ENCODE assay signal across 9 cellular contexts in the genomic region with DNA sequence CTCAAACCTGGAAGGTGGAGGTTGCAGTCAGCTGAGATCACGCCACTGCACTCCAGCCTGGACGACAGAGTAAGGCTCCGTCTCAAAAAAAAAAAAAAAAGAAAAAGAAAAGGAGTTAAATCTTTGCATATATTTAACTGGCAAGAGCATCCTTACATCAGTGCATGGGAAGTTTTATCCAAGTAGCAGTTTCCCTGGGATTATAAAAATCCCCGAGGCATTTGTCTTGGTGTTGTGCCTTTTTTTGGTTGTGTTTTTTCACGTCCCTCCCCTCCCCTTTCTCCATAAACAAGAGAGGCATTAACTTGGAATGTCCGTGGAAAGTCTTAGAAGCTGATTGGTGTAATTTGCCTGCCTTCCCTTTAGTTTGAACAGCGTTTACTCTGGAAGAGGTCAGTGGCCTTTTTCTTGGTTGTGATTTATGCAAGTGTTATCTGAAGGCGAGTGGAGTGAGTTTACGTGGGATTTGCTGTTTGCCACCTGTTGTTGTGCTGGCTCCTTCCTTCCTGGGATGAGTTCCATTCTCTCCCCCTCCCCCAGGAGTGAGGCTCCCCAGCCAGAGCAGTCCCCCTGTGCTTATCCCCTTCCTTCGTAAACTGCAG. TPM values are rescaled to one million over a fixed set of nuclear protein-coding genes. Genes with fewer than 3 reads are reported as not detected.
DNase-seq lines count a peak whose midpoint lies in the region; ATAC-seq and TF ChIP-seq lines count a peak whose summit lies in the region.
"Had no signal": no experiment of that assay in that cellular context is flagged by ENCODE, and none has a peak within 500 bp of the region (broad histone marks: within the 10 kb centered on the region; RNA-seq: fewer than 3 reads in every experiment).

No MANE protein-coding gene starts in this region.

- POLR2A ChIA-PET in MCF 10A (lab: Yijun Ruan, JAX): interaction anchor here (19.4 kb wide), 1 partner anchor 33 kb away, joined by 521 read pairs; no protein-coding TSS in a partner anchor

- H3K4me3 Mint-ChIP-seq in MCF 10A (ENCODE audit: unreplicated experiment): no peak overlapping the region

- peaks cover 73% of the 10 kb centered on the region for H3K4me1 ChIP-seq in cardiac muscle cell (ENCODE audit: low read depth)
- peaks cover 32% of the 10 kb centered on the region for H3K4me1 ChIP-seq in mesendoderm (ENCODE audit: control insufficient read depth, low read depth, low read length)
- H3K4me1 ChIP-seq in upper lobe of left lung: peaks cover 96 to 100% (median 99%) of the 10 kb centered on the region in 4 donors

- H3K18ac ChIP-seq in mesendoderm (ENCODE audit: low read length): no peak overlapping the region

- ATAC-seq in Right ventricle myocardium superior (ENCODE audit: poor library complexity) (no peak), upper lobe of left lung (ENCODE audit: low FRiP score in 2 of 2) (no peak), GM21367 (IDR thresholded peaks at IDR 0.05; ENCODE audit: unreplicated experiment) (no peak)

- H2AK5ac ChIP-seq in mesendoderm (ENCODE audit: low read length): no peak overlapping the region

- H3K4me3 ChIP-seq in cardiac muscle cell (no peak overlapping the region), mesendoderm (ENCODE audit: low read length) (no peak overlapping the region), upper lobe of left lung (peak overlapping the region in 1 of 4 donors; percentile 4)

- H3K23ac ChIP-seq in mesendoderm (ENCODE audit: low read length): no peak overlapping the region

- no peak overlapping the region for H2BK15ac ChIP-seq in mesendoderm (replicated peaks; ENCODE audit: low read depth)

- H3K9me3 ChIP-seq in cardiac muscle cell (ENCODE audit: low read depth) (no peaks in the 10 kb centered on the region), upper lobe of left lung (no peaks in the 10 kb centered on the region)

- H3K36me3 Mint-ChIP-seq in MCF 10A (ENCODE audit: insufficient read depth, unreplicated experiment): peaks cover 48% of the 10 kb centered on the region

- intact Hi-C loops in Right ventricle myocardium superior (cut with DNase I) (no loop called here), MCF 10A (cut with micrococcal nuclease) (loop anchor here (5.0 kb wide), 1 partner anchor 198 kb away; no protein-coding TSS in a partner anchor)

- H3K9me3 Mint-ChIP-seq in MCF 10A (ENCODE audit: unreplicated experiment): no peaks in the 10 kb centered on the region

- no peak for TF ChIP-seq EP300 in upper lobe of left lung (IDR thresholded peaks at IDR 0.05)

- H3K27ac ChIP-seq in cardiac muscle cell (peak overlapping the region; percentile 78), mesendoderm (ENCODE audit: low read depth, low read length) (peak overlapping the region; percentile 31), upper lobe of left lung (peak overlapping the region; percentile 94 to 98 (median 97))

- no TSS peak for BruUV-seq in MCF 10A (replicated peaks; lab: Mats Ljungman, UMichigan)

- H3K9ac ChIP-seq in mesendoderm (ENCODE audit: low read length): no peak overlapping the region

- no CpG with 5 or more reads among the region's 10 CpGs for WGBS in mesendoderm (ENCODE audit: extremely low coverage, insufficient coverage, low lambda C conversion rate)
- 29 to 39% methylated on average over 10 of the region's 10 CpGs for WGBS in upper lobe of left lung, 2 donors

- H3K56ac ChIP-seq in mesendoderm (ENCODE audit: low read length): no peak overlapping the region

- peaks cover 97% of the 10 kb centered on the region for H3K79me2 ChIP-seq in mesendoderm (ENCODE audit: control insufficient read depth, insufficient read depth, low read length)

- H3K27me3 Mint-ChIP-seq in MCF 10A (ENCODE audit: insufficient read depth, unreplicated experiment): no peaks in the 10 kb centered on the region

- no peak overlapping the region for H4K5ac ChIP-seq in mesendoderm (ENCODE audit: low read length)

- no peak overlapping the region for H3K4ac ChIP-seq in mesendoderm (ENCODE audit: low read depth, low read length)

- no peaks in the 10 kb centered on the region for H3K36me3 ChIP-seq in cardiac muscle cell
- H3K36me3 ChIP-seq in mesendoderm (ENCODE audit: control insufficient read depth, insufficient read depth, low read length): no peaks in the 10 kb centered on the region
- H3K36me3 ChIP-seq in upper lobe of left lung: peaks cover 0 to 16% (median 0%) of the 10 kb centered on the region in 4 donors

- H3K27me3 ChIP-seq in cardiac muscle cell (no peaks in the 10 kb centered on the region), mesendoderm (ENCODE audit: insufficient read depth, low read length, poor library complexity) (no peaks in the 10 kb centered on the region), upper lobe of left lung (no peaks in the 10 kb centered on the region)

- no peak overlapping the region for H3K4me2 ChIP-seq in mesendoderm (ENCODE audit: low read length)

- TF ChIP-seq CTCF in cardiac muscle cell (IDR thresholded peaks at IDR 0.05; ENCODE audit: low read depth, low read length): no peak
- TF ChIP-seq CTCF in MCF 10A (IDR thresholded peaks at IDR 0.05; ENCODE audit: unreplicated experiment): no peak
- TF ChIP-seq CTCF in upper lobe of left lung (IDR thresholded peaks at IDR 0.05): no peak

- CTCF ChIA-PET in MCF 10A (lab: Yijun Ruan, JAX): interaction anchor here (1.0 kb wide), 2 partner anchors 75 to 276 kb away, joined by 3 to 4 read pairs; partner anchors contain the start of genes MRPS12 and SARS2

- H2BK5ac ChIP-seq in mesendoderm (ENCODE audit: low read length): no peak overlapping the region

- no peak for TF ChIP-seq POLR2A in upper lobe of left lung (IDR thresholded peaks at IDR 0.05)

- H4K8ac ChIP-seq in mesendoderm (ENCODE audit: low read depth, low read length): no peak overlapping the region

- DNase-seq in cardiac muscle cell (ENCODE audit: low read depth in 1 of 2, low spot score in 1 of 2) (no peak), Right ventricle myocardium superior (no peak), MCF 10A (ENCODE audit: unreplicated experiment) (no peak), mesendoderm (no peak), upper lobe of left lung (no peak), hepatic stellate cell (ENCODE audit: low spot score) (no peak)
- no peak for DNase-seq in effector CD4-positive, alpha-beta T cell
- DNase-seq: NCI-H345 had no signal

- H3K4me1 Mint-ChIP-seq in MCF 10A (ENCODE audit: insufficient read depth, unreplicated experiment): peaks cover 60% of the 10 kb centered on the region

- peak overlapping the region; percentile 100 for H3K27ac Mint-ChIP-seq in MCF 10A (ENCODE audit: low read depth, unreplicated experiment)

- no peak overlapping the region for H2BK120ac ChIP-seq in mesendoderm (ENCODE audit: low read depth, low read length)

- H3K79me1 ChIP-seq in mesendoderm (ENCODE audit: low read length): peaks cover 6% of the 10 kb centered on the region

RNA-seq across cellular contexts. Expression of gene ACTN4, which starts 7.1 kb away (rescaled TPM):
- total RNA-seq in cardiac muscle cell (391 and 465 TPM in 2 replicates), Right ventricle myocardium superior (125 TPM), MCF 10A (2022) (300 and 320 TPM in 2 replicates), upper lobe of left lung (100 to 1,000 TPM; 162 to 636 (median 512) TPM)
- polyA plus RNA-seq in cardiac muscle cell: 70.2 and 77.4 TPM in 2 replicates
- polyA plus RNA-seq in mesendoderm (2013, experiment 1 of 2): 294 TPM
- 302 TPM for polyA plus RNA-seq in mesendoderm (2013, experiment 2 of 2)

RNA-seq across cellular contexts. Expression of gene EIF3K, which starts 35.6 kb away (rescaled TPM):
- total RNA-seq in cardiac muscle cell: 504 and 711 TPM in 2 replicates
- polyA plus RNA-seq in cardiac muscle cell: 258 and 455 TPM in 2 replicates
- total RNA-seq in Right ventricle myocardium superior: 644 TPM
- 342 and 375 TPM in 2 replicates for total RNA-seq in MCF 10A (2022)
- 422 TPM for polyA plus RNA-seq in mesendoderm (2013, experiment 1 of 2)
- 421 TPM for polyA plus RNA-seq in mesendoderm (2013, experiment 2 of 2)
- 100 to 1,000 TPM; 142 to 404 (median 242) TPM for total RNA-seq in upper lobe of left lung

RNA-seq across cellular contexts. Expression of gene MAP4K1, which starts 36.8 kb away (rescaled TPM):
- total RNA-seq in cardiac muscle cell: 2.4 and 3.9 TPM in 2 replicates
- polyA plus RNA-seq in cardiac muscle cell: 4.6 and 7.7 TPM in 2 replicates
- total RNA-seq in Right ventricle myocardium superior: 1.3 TPM
- 0.56 and 1.9 TPM in 2 replicates for total RNA-seq in MCF 10A (2022)
- 9.1 TPM for polyA plus RNA-seq in mesendoderm (2013, experiment 1 of 2)
- polyA plus RNA-seq in mesendoderm (2013, experiment 2 of 2): 8.6 TPM
- 10 to 100 TPM in 3 of 6 donors, 1 to 10 TPM in 3; 6.2 to 28.3 (median 9.9) TPM for total RNA-seq in upper lobe of left lung

Comparison
In these comparisons a context has a peak if more than half of its experiments do, and no peak if none do; other contexts are left out.
1. H3K27ac ChIP-seq: peak in every context shown above with its lines; median percentile 97 in upper lobe of left lung; 78 in cardiac muscle cell; 31 in mesendoderm.